Comparison of ENCODE assay signal across 32 cellular contexts in genomic region chr6:32761084-32761483, GRCh38. TPM values are rescaled to one million over a fixed set of nuclear protein-coding genes. Genes with fewer than 3 reads are reported as not detected.
DNase-seq lines count a peak whose midpoint lies in the region; ATAC-seq and TF ChIP-seq lines count a peak whose summit lies in the region.
"Had no signal": no experiment of that assay in that cellular context is flagged by ENCODE, and none has a peak within 500 bp of the region (broad histone marks: within the 10 kb centered on the region; RNA-seq: fewer than 3 reads in every experiment).

No MANE protein-coding gene starts in this region.

- POLR2A ChIA-PET in activated CD4-positive, alpha-beta memory T cell treated with anti-CD3 and anti-CD28 coated beads, Interleukin-2, amount 10 ng/mL, durations not matched to agents 7 days and 5 days (lab: Charles Lee) = no interaction called here

- no peak overlapping the region for H3K27ac Mint-ChIP-seq in stimulated activated naive CD8-positive, alpha-beta T cell treated with anti-CD3 and anti-CD28 coated beads, Interleukin-15, Interleukin-2, amounts not matched to agents 100 ng/mL and 50 ng/mL, for 24 hours
- H3K27ac Mint-ChIP-seq in activated naive CD8-positive, alpha-beta T cell treated with anti-CD3 and anti-CD28 coated beads, Interleukin-2, amount 50 U/mL, for 24 hours = no peak overlapping the region
- H3K27ac Mint-ChIP-seq in naive B cell (peak overlapping the region in 5 of 6 donors; percentile 9 to 75 (median 26)), nephron progenitor cell (no peak overlapping the region)
- no peak overlapping the region for H3K27ac Mint-ChIP-seq in activated CD4-positive, alpha-beta memory T cell treated with anti-CD3 and anti-CD28 coated beads, Interleukin-2, amount 10 ng/mL, durations not matched to agents 7 days and 5 days
- H3K27ac Mint-ChIP-seq: natural killer cell had no signal

- no peaks in the 10 kb centered on the region for H3K9me3 Mint-ChIP-seq in stimulated activated naive CD8-positive, alpha-beta T cell treated with anti-CD3 and anti-CD28 coated beads, Interleukin-15, Interleukin-2, amounts not matched to agents 100 ng/mL and 50 ng/mL, for 24 hours
- H3K9me3 Mint-ChIP-seq in activated naive CD8-positive, alpha-beta T cell treated with anti-CD3 and anti-CD28 coated beads, Interleukin-2, amount 50 U/mL, for 24 hours = no peaks in the 10 kb centered on the region
- no peaks in the 10 kb centered on the region for H3K9me3 Mint-ChIP-seq in naive B cell
- no peaks in the 10 kb centered on the region for H3K9me3 Mint-ChIP-seq in activated CD4-positive, alpha-beta memory T cell treated with anti-CD3 and anti-CD28 coated beads, Interleukin-2, amount 10 ng/mL, durations not matched to agents 7 days and 5 days
- no peaks in the 10 kb centered on the region for H3K9me3 Mint-ChIP-seq in nephron progenitor cell
- H3K9me3 Mint-ChIP-seq: natural killer cell had no signal

- ATAC-seq in stimulated activated naive CD8-positive, alpha-beta T cell treated with anti-CD3 and anti-CD28 coated beads, Interleukin-15, Interleukin-2, amounts not matched to agents 100 U/mL and 50 U/mL, for 24 hours = no peak
- no peak for ATAC-seq in activated naive CD8-positive, alpha-beta T cell treated with anti-CD3 and anti-CD28 coated beads, Interleukin-2, amount 50 U/mL, for 24 hours
- ATAC-seq in naive B cell (ENCODE audit: low read depth in 2 of 2) = peak; percentile 64 to 78
- ATAC-seq: foreskin keratinocyte had no signal

- DNase-seq in stimulated activated naive CD8-positive, alpha-beta T cell treated with anti-CD3 and anti-CD28 coated beads, Interleukin-15, Interleukin-2, amounts not matched to agents 100 U/mL and 50 U/mL, for 24 hours = no peak
- no peak for DNase-seq in activated naive CD8-positive, alpha-beta T cell treated with anti-CD3 and anti-CD28 coated beads, Interleukin-2, amount 50 U/mL, for 24 hours
- DNase-seq in naive B cell (no peak), nephron progenitor cell (no peak), KG1 (lab: John Stamatoyannopoulos, UW) (no peak), SIG-M5 treated with dmso at 0.1 percent for 504 hours (lab: John Stamatoyannopoulos, UW; ENCODE audit: unreplicated experiment) (no peak)
- DNase-seq in activated CD4-positive, alpha-beta memory T cell treated with anti-CD3 and anti-CD28 coated beads, Interleukin-2, amount 10 ng/mL, durations not matched to agents 7 days and 5 days = no peak
- DNase-seq: activated CD4-positive, alpha-beta T cell treated with anti-CD3 and anti-CD28 coated beads for 48 hours; activated CD8-positive, alpha-beta memory T cell treated with anti-CD3 and anti-CD28 coated beads for 24 hours; activated naive CD4-positive, alpha-beta T cell; activated T-cell treated with anti-CD3 and anti-CD28 coated beads, Interleukin-2, amount 50 U/mL, for 1 hour; adrenal gland; BE2C; dermis blood vessel endothelial cell; esophagus squamous epithelium; head of caudate nucleus; Kasumi-1; midbrain; natural killer cell; NCI-H1417 treated with DMSO at 0.1 percent for 48 hours; NCI-H2081 treated with DMSO at 0.1 percent for 48 hours; NCI-H748 treated with DMSO at 0.1 percent for 48 hours; ovary; Peyer's patch; SHP77; stomach; thyroid gland had no signal

- no peaks in the 10 kb centered on the region for H3K4me1 Mint-ChIP-seq in stimulated activated naive CD8-positive, alpha-beta T cell treated with anti-CD3 and anti-CD28 coated beads, Interleukin-15, Interleukin-2, amounts not matched to agents 100 ng/mL and 50 ng/mL, for 24 hours (ENCODE audit: low read depth)
- H3K4me1 Mint-ChIP-seq in activated naive CD8-positive, alpha-beta T cell treated with anti-CD3 and anti-CD28 coated beads, Interleukin-2, amount 50 U/mL, for 24 hours = peaks cover 2% of the 10 kb centered on the region
- H3K4me1 Mint-ChIP-seq in naive B cell (no peaks in the 10 kb centered on the region), nephron progenitor cell (no peaks in the 10 kb centered on the region)
- no peaks in the 10 kb centered on the region for H3K4me1 Mint-ChIP-seq in activated CD4-positive, alpha-beta memory T cell treated with anti-CD3 and anti-CD28 coated beads, Interleukin-2, amount 10 ng/mL, durations not matched to agents 7 days and 5 days
- H3K4me1 Mint-ChIP-seq: natural killer cell had no signal

- CTCF ChIA-PET in activated CD4-positive, alpha-beta memory T cell treated with anti-CD3 and anti-CD28 coated beads, Interleukin-2, amount 10 ng/mL, durations not matched to agents 7 days and 5 days (lab: Charles Lee) = interaction anchor here (0.8 to 1.0 kb wide), 2 partner anchors 24 to 97 kb away, joined by 3 to 6 read pairs; no protein-coding TSS in a partner anchor

- H3K36me3 Mint-ChIP-seq in stimulated activated naive CD8-positive, alpha-beta T cell treated with anti-CD3 and anti-CD28 coated beads, Interleukin-15, Interleukin-2, amounts not matched to agents 100 ng/mL and 50 ng/mL, for 24 hours (ENCODE audit: low read depth) = no peaks in the 10 kb centered on the region
- no peaks in the 10 kb centered on the region for H3K36me3 Mint-ChIP-seq in activated naive CD8-positive, alpha-beta T cell treated with anti-CD3 and anti-CD28 coated beads, Interleukin-2, amount 50 U/mL, for 24 hours (ENCODE audit: low read depth)
- no peaks in the 10 kb centered on the region for H3K36me3 Mint-ChIP-seq in naive B cell
- no peaks in the 10 kb centered on the region for H3K36me3 Mint-ChIP-seq in activated CD4-positive, alpha-beta memory T cell treated with anti-CD3 and anti-CD28 coated beads, Interleukin-2, amount 10 ng/mL, durations not matched to agents 7 days and 5 days (ENCODE audit: low read depth)
- no peaks in the 10 kb centered on the region for H3K36me3 Mint-ChIP-seq in nephron progenitor cell (ENCODE audit: low read depth)
- H3K36me3 Mint-ChIP-seq: natural killer cell had no signal

- peaks cover 31% of the 10 kb centered on the region for H3K27me3 Mint-ChIP-seq in stimulated activated naive CD8-positive, alpha-beta T cell treated with anti-CD3 and anti-CD28 coated beads, Interleukin-15, Interleukin-2, amounts not matched to agents 100 ng/mL and 50 ng/mL, for 24 hours
- H3K27me3 Mint-ChIP-seq in activated naive CD8-positive, alpha-beta T cell treated with anti-CD3 and anti-CD28 coated beads, Interleukin-2, amount 50 U/mL, for 24 hours = peaks cover 11% of the 10 kb centered on the region
- H3K27me3 Mint-ChIP-seq in naive B cell (peaks cover 22 to 43% (median 34%) of the 10 kb centered on the region in 3 donors), nephron progenitor cell (ENCODE audit: low read depth, poor library complexity) (peaks cover 30% of the 10 kb centered on the region)
- peaks cover 46% of the 10 kb centered on the region for H3K27me3 Mint-ChIP-seq in activated CD4-positive, alpha-beta memory T cell treated with anti-CD3 and anti-CD28 coated beads, Interleukin-2, amount 10 ng/mL, durations not matched to agents 7 days and 5 days

- no peak for TF ChIP-seq CTCF in nephron progenitor cell (IDR thresholded peaks at IDR 0.05)

- peak overlapping the region; percentile 57 for H3K4me3 Mint-ChIP-seq in stimulated activated naive CD8-positive, alpha-beta T cell treated with anti-CD3 and anti-CD28 coated beads, Interleukin-15, Interleukin-2, amounts not matched to agents 100 ng/mL and 50 ng/mL, for 24 hours
- H3K4me3 Mint-ChIP-seq in activated naive CD8-positive, alpha-beta T cell treated with anti-CD3 and anti-CD28 coated beads, Interleukin-2, amount 50 U/mL, for 24 hours = peak overlapping the region; percentile 51
- H3K4me3 Mint-ChIP-seq in naive B cell (peak overlapping the region in 7 of 8 donors; percentile 40 to 87 (median 76)), nephron progenitor cell (no peak overlapping the region)
- no peak overlapping the region for H3K4me3 Mint-ChIP-seq in activated CD4-positive, alpha-beta memory T cell treated with anti-CD3 and anti-CD28 coated beads, Interleukin-2, amount 10 ng/mL, durations not matched to agents 7 days and 5 days
- H3K4me3 Mint-ChIP-seq: natural killer cell had no signal

RNA-seq across cellular contexts. Expression of gene HLA-DQB2, which starts 2.2 kb away (rescaled TPM):
- polyA plus RNA-seq in naive B cell (ENCODE audit: low read depth in 6 of 6) = 100 to 1,000 TPM in 2 of 6 donors, 10 to 100 TPM in 2, not detected in 2; 59.3 to 118 (median 92.8) TPM
- total RNA-seq in activated CD4-positive, alpha-beta memory T cell treated with anti-CD3 and anti-CD28 coated beads, Interleukin-2, amount 10 ng/mL, durations not matched to agents 7 days and 5 days = not detected
- total RNA-seq: dermis blood vessel endothelial cell, foreskin keratinocyte, liver, Peyer's patch, renal cortical epithelial cell, skeletal muscle tissue had no signal
- polyA plus RNA-seq: foreskin keratinocyte had no signal

RNA-seq across cellular contexts. Expression of gene HLA-DQA2, which starts 19.9 kb away (rescaled TPM):
- 100 to 1,000 TPM in 3 of 6 donors, 10 to 100 TPM in 2, under 1 TPM in 1; 0.82 to 164 (median 101) TPM for polyA plus RNA-seq in naive B cell (ENCODE audit: low read depth in 6 of 6)
- total RNA-seq in activated CD4-positive, alpha-beta memory T cell treated with anti-CD3 and anti-CD28 coated beads, Interleukin-2, amount 10 ng/mL, durations not matched to agents 7 days and 5 days = not detected
- total RNA-seq: dermis blood vessel endothelial cell, foreskin keratinocyte, renal cortical epithelial cell, skeletal muscle tissue had no signal
- polyA plus RNA-seq: foreskin keratinocyte had no signal

RNA-seq across cellular contexts. Expression of gene HLA-DOB, which starts 55.7 kb away (rescaled TPM):
- 1,000 to 10,000 TPM in 1 of 6 donors, 100 to 1,000 TPM in 5; 669 to 1,199 (median 837) TPM for polyA plus RNA-seq in naive B cell (ENCODE audit: low read depth in 6 of 6)
- total RNA-seq in activated CD4-positive, alpha-beta memory T cell treated with anti-CD3 and anti-CD28 coated beads, Interleukin-2, amount 10 ng/mL, durations not matched to agents 7 days and 5 days = 1 to 10 TPM; 1.5 to 2.2 TPM
- total RNA-seq: dermis blood vessel endothelial cell, renal cortical epithelial cell, skeletal muscle tissue had no signal

Comparison
In these comparisons a context has a peak if more than half of its experiments do, and no peak if none do; other contexts are left out.
1. H3K27ac Mint-ChIP-seq: peak in naive B cell (5 of 6); none in stimulated activated naive CD8-positive, alpha-beta T cell treated with anti-CD3 and anti-CD28 coated beads, Interleukin-15, Interleukin-2, amounts not matched to agents 100 ng/mL and 50 ng/mL, for 24 hours (single experiment), activated naive CD8-positive, alpha-beta T cell treated with anti-CD3 and anti-CD28 coated beads, Interleukin-2, amount 50 U/mL, for 24 hours (single experiment), activated CD4-positive, alpha-beta memory T cell treated with anti-CD3 and anti-CD28 coated beads, Interleukin-2, amount 10 ng/mL, durations not matched to agents 7 days and 5 days (single experiment) and nephron progenitor cell (single experiment).
2. H3K4me3 Mint-ChIP-seq: peak in stimulated activated naive CD8-positive, alpha-beta T cell treated with anti-CD3 and anti-CD28 coated beads, Interleukin-15, Interleukin-2, amounts not matched to agents 100 ng/mL and 50 ng/mL, for 24 hours (single experiment), activated naive CD8-positive, alpha-beta T cell treated with anti-CD3 and anti-CD28 coated beads, Interleukin-2, amount 50 U/mL, for 24 hours (single experiment) and naive B cell (7 of 8); none in activated CD4-positive, alpha-beta memory T cell treated with anti-CD3 and anti-CD28 coated beads, Interleukin-2, amount 10 ng/mL, durations not matched to agents 7 days and 5 days (single experiment) and nephron progenitor cell (single experiment).
3. ATAC-seq: peak in naive B cell (2 of 2); none in stimulated activated naive CD8-positive, alpha-beta T cell treated with anti-CD3 and anti-CD28 coated beads, Interleukin-15, Interleukin-2, amounts not matched to agents 100 U/mL and 50 U/mL, for 24 hours (single experiment) and activated naive CD8-positive, alpha-beta T cell treated with anti-CD3 and anti-CD28 coated beads, Interleukin-2, amount 50 U/mL, for 24 hours (single experiment).